In the genomic region with DNA sequence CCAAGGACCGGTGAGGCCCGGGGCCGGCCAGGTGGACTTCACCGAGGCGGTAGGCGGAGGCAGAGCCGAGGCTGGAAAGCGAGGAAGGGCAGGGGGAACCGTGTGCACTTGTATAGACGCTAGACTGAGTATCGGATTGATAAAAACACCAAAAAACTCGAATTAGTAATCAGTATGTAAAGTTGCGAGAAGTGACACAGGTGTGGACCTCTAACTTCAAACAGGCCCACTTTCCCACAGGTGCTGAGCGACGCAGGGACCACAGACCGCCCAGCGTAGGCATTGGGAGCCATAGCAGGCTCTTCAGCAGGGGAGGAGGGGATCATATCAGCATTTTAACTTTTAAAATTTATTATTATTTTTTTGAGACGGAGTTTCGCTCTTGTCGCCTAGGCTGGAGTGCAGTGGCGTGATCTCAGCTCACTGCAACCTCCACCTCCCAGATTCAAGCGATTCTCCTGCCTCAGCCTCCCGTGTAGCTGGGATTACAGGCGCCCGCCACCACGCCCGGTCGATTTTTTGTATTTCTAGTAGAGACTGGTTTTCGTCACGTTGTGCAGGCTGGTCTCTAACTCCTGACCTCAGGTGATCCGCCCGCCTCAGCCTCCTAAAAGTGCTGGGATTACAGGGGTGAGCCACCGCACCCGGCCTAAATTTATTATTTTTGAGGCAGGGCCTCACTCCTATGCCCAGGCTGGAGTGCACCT, we compare ENCODE assay signal across 8 cellular contexts. TPM values are rescaled to one million over a fixed set of nuclear protein-coding genes. Genes with fewer than 3 reads are reported as not detected.
DNase-seq lines count a peak whose midpoint lies in the region; ATAC-seq and TF ChIP-seq lines count a peak whose summit lies in the region.

No MANE protein-coding gene starts in this region.

- no peak for TF ChIP-seq POLR2A in suprapubic skin (IDR thresholded peaks at IDR 0.05)

- ATAC-seq in SK-N-SH treated with all-trans-retinoic acid at 6 μM for 48 hours (no peak), GM21529 (IDR thresholded peaks at IDR 0.05; ENCODE audit: unreplicated experiment) (no peak), HG02763 (IDR thresholded peaks at IDR 0.05; ENCODE audit: unreplicated experiment) (no peak)

- H3K27ac ChIP-seq in SK-N-SH (ENCODE audit: low read depth in 2 of 2, low read length in 1 of 2): peak overlapping the region; percentile 44 to 47; a peak in 2 of 4 replicates
- H3K27ac ChIP-seq in suprapubic skin: peak overlapping the region; percentile 84

- H3K27ac Mint-ChIP-seq in activated T-helper 1 cell treated with anti-CD3 and anti-CD28 coated beads, Interleukin-12 subunit alpha, Interleukin-12 subunit beta, Interleukin-2, Interleukin-4 antibody, amounts not matched to agents 30 ng/mL and 10 ng/mL and 1 ng/mL, durations not matched to agents 14 hours and 24 hours and 36 hours: peak overlapping the region; percentile 72
- peak overlapping the region; percentile 7 to 99 (median 56) for H3K27ac Mint-ChIP-seq in immature natural killer cell

- peaks cover 30% of the 10 kb centered on the region for H3K4me1 Mint-ChIP-seq in activated T-helper 1 cell treated with anti-CD3 and anti-CD28 coated beads, Interleukin-12 subunit alpha, Interleukin-12 subunit beta, Interleukin-2, Interleukin-4 antibody, amounts not matched to agents 30 ng/mL and 10 ng/mL and 1 ng/mL, durations not matched to agents 14 hours and 24 hours and 36 hours (ENCODE audit: low read depth)
- peaks cover 34 to 37% of the 10 kb centered on the region in 2 donors for H3K4me1 Mint-ChIP-seq in immature natural killer cell

- H3K9me2 ChIP-seq in SK-N-SH: no peaks in the 10 kb centered on the region

- no peaks in the 10 kb centered on the region for H3K9me3 Mint-ChIP-seq in activated T-helper 1 cell treated with anti-CD3 and anti-CD28 coated beads, Interleukin-12 subunit alpha, Interleukin-12 subunit beta, Interleukin-2, Interleukin-4 antibody, amounts not matched to agents 30 ng/mL and 10 ng/mL and 1 ng/mL, durations not matched to agents 14 hours and 24 hours and 36 hours
- no peaks in the 10 kb centered on the region for H3K9me3 Mint-ChIP-seq in immature natural killer cell

- H3K4me3 Mint-ChIP-seq in activated T-helper 1 cell treated with anti-CD3 and anti-CD28 coated beads, Interleukin-12 subunit alpha, Interleukin-12 subunit beta, Interleukin-2, Interleukin-4 antibody, amounts not matched to agents 30 ng/mL and 10 ng/mL and 1 ng/mL, durations not matched to agents 14 hours and 24 hours and 36 hours: peak overlapping the region; percentile 99
- peak overlapping the region; percentile 92 to 98 (median 95) for H3K4me3 Mint-ChIP-seq in immature natural killer cell

- no peaks in the 10 kb centered on the region for H3K9me3 ChIP-seq in SK-N-SH
- no peaks in the 10 kb centered on the region for H3K9me3 ChIP-seq in suprapubic skin

- intact Hi-C loops in activated T-helper 1 cell treated with anti-CD3 and anti-CD28 coated beads, Interleukin-12 subunit alpha, Interleukin-12 subunit beta, Interleukin-2, Interleukin-4 antibody, amounts not matched to agents 30 ng/mL and 10 ng/mL and 1 ng/mL, durations not matched to agents 14 hours and 24 hours and 36 hours (cut with micrococcal nuclease): no loop called here

- H3K4me1 ChIP-seq in SK-N-SH (ENCODE audit: control insufficient read depth in 1 of 2, insufficient read depth in 2 of 2, low read depth in 1 of 2, low read length in 1 of 2) (peaks cover 0 to 5% of the 10 kb centered on the region in 2 experiments; a peak in 2 of 4 replicates), suprapubic skin (peaks cover 47% of the 10 kb centered on the region)

- no peak for DNase-seq in SK-N-SH
- DNase-seq in activated T-helper 1 cell treated with anti-CD3 and anti-CD28 coated beads, Interleukin-12 subunit alpha, Interleukin-12 subunit beta, Interleukin-2, Interleukin-4 antibody, amounts not matched to agents 30 ng/mL and 10 ng/mL and 1 ng/mL, durations not matched to agents 14 hours and 24 hours and 36 hours (ENCODE audit: low spot score): no peak
- no peak for DNase-seq in immature natural killer cell
- DNase-seq in suprapubic skin (ENCODE audit: low spot score in 2 of 2): no peak
- no peak for DNase-seq in kidney glomerular epithelial cell (lab: John Stamatoyannopoulos, UW)

- POLR2A ChIA-PET in SK-N-SH (lab: Yijun Ruan, JAX): interaction anchor here (1.2 kb wide), 1 partner anchor 15 kb away, joined by 3 read pairs; no protein-coding TSS in a partner anchor

- H3K4me2 ChIP-seq in SK-N-SH: peak overlapping the region; percentile 86

- no peak for TF ChIP-seq RAD21 in SK-N-SH (IDR thresholded peaks at IDR 0.05; ENCODE audit: low read length)

- H3K36me3 ChIP-seq in SK-N-SH (replicated peaks in 1 of 2; ENCODE audit: control insufficient read depth in 1 of 2, insufficient read depth in 2 of 2, low read length in 1 of 2): peaks cover 2 to 3% of the 10 kb centered on the region in 2 experiments
- peaks cover 25% of the 10 kb centered on the region for H3K36me3 ChIP-seq in suprapubic skin

- CTCF ChIA-PET in SK-N-SH (lab: Yijun Ruan, JAX): interaction anchor here (0.8 to 1.2 kb wide), 2 partner anchors 63 to 218 kb away, joined by 3 read pairs; no protein-coding TSS in a partner anchor

- no peaks in the 10 kb centered on the region for H3F3A ChIP-seq in SK-N-SH (replicated peaks; ENCODE audit: insufficient read depth)

- H3K9ac ChIP-seq in SK-N-SH: peak overlapping the region; percentile 81

- TF ChIP-seq CTCF in SK-N-SH (IDR thresholded peaks at IDR 0.05) (no peak), suprapubic skin (IDR thresholded peaks at IDR 0.05) (no peak)

- no peaks in the 10 kb centered on the region for H3K27me3 Mint-ChIP-seq in activated T-helper 1 cell treated with anti-CD3 and anti-CD28 coated beads, Interleukin-12 subunit alpha, Interleukin-12 subunit beta, Interleukin-2, Interleukin-4 antibody, amounts not matched to agents 30 ng/mL and 10 ng/mL and 1 ng/mL, durations not matched to agents 14 hours and 24 hours and 36 hours (ENCODE audit: insufficient read depth)
- peaks cover 11 to 19% (median 15%) of the 10 kb centered on the region in 3 donors for H3K27me3 Mint-ChIP-seq in immature natural killer cell (ENCODE audit: low read depth in 3 of 3)

- H3K4me3 ChIP-seq in SK-N-SH (ENCODE audit: low read depth in 2 of 2, low read length in 1 of 2) (peak overlapping the region; percentile 71 to 75), suprapubic skin (peak overlapping the region; percentile 90)

- 48% methylated on average over 26 of the region's 34 CpGs for WGBS in SK-N-SH (ENCODE audit: low lambda C conversion rate)
- 41% methylated on average over 34 of the region's 34 CpGs for WGBS in suprapubic skin

- H3K36me3 Mint-ChIP-seq in activated T-helper 1 cell treated with anti-CD3 and anti-CD28 coated beads, Interleukin-12 subunit alpha, Interleukin-12 subunit beta, Interleukin-2, Interleukin-4 antibody, amounts not matched to agents 30 ng/mL and 10 ng/mL and 1 ng/mL, durations not matched to agents 14 hours and 24 hours and 36 hours (ENCODE audit: low read depth): peaks cover 8% of the 10 kb centered on the region
- peaks cover 0 to 3% (median 0%) of the 10 kb centered on the region in 3 donors for H3K36me3 Mint-ChIP-seq in immature natural killer cell

- H3K27me3 ChIP-seq in SK-N-SH (ENCODE audit: insufficient read depth) (no peaks in the 10 kb centered on the region), suprapubic skin (no peaks in the 10 kb centered on the region)

- peaks cover 47% of the 10 kb centered on the region for H3K79me2 ChIP-seq in SK-N-SH (ENCODE audit: insufficient read depth)

- TF ChIP-seq EP300 in SK-N-SH (IDR thresholded peaks at IDR 0.05; ENCODE audit: borderline replicate concordance in 1 of 2, low read depth in 1 of 2, low read length in 1 of 2) (no peak), suprapubic skin (IDR thresholded peaks at IDR 0.05) (no peak)

- peaks cover 7% of the 10 kb centered on the region; the same call in 1 of the 2 replicates for H4K20me1 ChIP-seq in SK-N-SH (ENCODE audit: insufficient read depth)

- 0 out of 2 replicates have a peak overlapping the region, but pooled peaks have one; percentile 17 for H2AFZ ChIP-seq in SK-N-SH (ENCODE audit: low read depth)

RNA-seq across cellular contexts. Expression of a gene that starts 0.6 kb away (rescaled TPM):
- polyA plus RNA-seq in SK-N-SH (2012; rRNA removed) (6.5 and 9.1 TPM in 2 replicates), immature natural killer cell (1 to 10 TPM; 2.2 to 6.5 (median 5.2) TPM)
- polyA plus RNA-seq in SK-N-SH (2012; cell fraction: cytosol; rRNA removed): 1.9 and 2.6 TPM in 2 replicates
- polyA plus RNA-seq in SK-N-SH (2012; cell fraction: nucleus; rRNA removed): 40.0 and 44.0 TPM in 2 replicates
- total RNA-seq in activated T-helper 1 cell treated with anti-CD3 and anti-CD28 coated beads, Interleukin-12 subunit alpha, Interleukin-12 subunit beta, Interleukin-2, Interleukin-4 antibody, amounts not matched to agents 30 ng/mL and 10 ng/mL and 1 ng/mL, durations not matched to agents 14 hours and 24 hours and 36 hours: 3.5 and 4.2 TPM in 2 replicates
- total RNA-seq in suprapubic skin: 10 to 100 TPM in 2 of 4 donors, 1 to 10 TPM in 2; 7.4 to 15.4 (median 12.0) TPM

RNA-seq across cellular contexts. Expression of a gene that starts 1.6 kb away (rescaled TPM):
- polyA plus RNA-seq in SK-N-SH (2012; rRNA removed) (386 and 534 TPM in 2 replicates), immature natural killer cell (100 to 1,000 TPM; 329 to 666 (median 378) TPM)
- 223 and 307 TPM in 2 replicates for polyA plus RNA-seq in SK-N-SH (2012; cell fraction: cytosol; rRNA removed)
- polyA plus RNA-seq in SK-N-SH (2012; cell fraction: nucleus; rRNA removed): 249 and 444 TPM in 2 replicates
- total RNA-seq in activated T-helper 1 cell treated with anti-CD3 and anti-CD28 coated beads, Interleukin-12 subunit alpha, Interleukin-12 subunit beta, Interleukin-2, Interleukin-4 antibody, amounts not matched to agents 30 ng/mL and 10 ng/mL and 1 ng/mL, durations not matched to agents 14 hours and 24 hours and 36 hours: 230 and 243 TPM in 2 replicates
- 100 to 1,000 TPM in 3 of 4 donors, 10 to 100 TPM in 1; 80.9 to 245 (median 174) TPM for total RNA-seq in suprapubic skin

RNA-seq across cellular contexts. Expression of a gene that starts 8.8 kb away (rescaled TPM):
- polyA plus RNA-seq in SK-N-SH (2012; rRNA removed): 13.4 and 17.3 TPM in 2 replicates
- polyA plus RNA-seq in SK-N-SH (2012; cell fraction: cytosol; rRNA removed): 2.8 and 4.4 TPM in 2 replicates
- 93.5 and 127 TPM in 2 replicates for polyA plus RNA-seq in SK-N-SH (2012; cell fraction: nucleus; rRNA removed)
- 3.4 and 3.6 TPM in 2 replicates for total RNA-seq in activated T-helper 1 cell treated with anti-CD3 and anti-CD28 coated beads, Interleukin-12 subunit alpha, Interleukin-12 subunit beta, Interleukin-2, Interleukin-4 antibody, amounts not matched to agents 30 ng/mL and 10 ng/mL and 1 ng/mL, durations not matched to agents 14 hours and 24 hours and 36 hours
- polyA plus RNA-seq in immature natural killer cell: 1 to 10 TPM in 2 of 3 donors, under 1 TPM in 1; 0.32 to 4.1 (median 2.2) TPM
- total RNA-seq in suprapubic skin: 10 to 100 TPM in 2 of 4 donors, 1 to 10 TPM in 2; 7.2 to 36.5 (median 10.0) TPM

RNA-seq across cellular contexts. Expression of a gene that starts 34.9 kb away (rescaled TPM):
- not detected in 2 replicates for polyA plus RNA-seq in SK-N-SH (2012; rRNA removed)
- not detected in 2 replicates for polyA plus RNA-seq in SK-N-SH (2012; cell fraction: cytosol; rRNA removed)
- not detected in 2 replicates for polyA plus RNA-seq in SK-N-SH (2012; cell fraction: nucleus; rRNA removed)
- not detected in 2 replicates for total RNA-seq in activated T-helper 1 cell treated with anti-CD3 and anti-CD28 coated beads, Interleukin-12 subunit alpha, Interleukin-12 subunit beta, Interleukin-2, Interleukin-4 antibody, amounts not matched to agents 30 ng/mL and 10 ng/mL and 1 ng/mL, durations not matched to agents 14 hours and 24 hours and 36 hours
- polyA plus RNA-seq in immature natural killer cell: not detected
- under 1 TPM in 1 of 4 donors, not detected in 3; 0.23 TPM for total RNA-seq in suprapubic skin

RNA-seq across cellular contexts. Expression of a gene that starts 54.0 kb away (rescaled TPM):
- polyA plus RNA-seq in SK-N-SH (2012; rRNA removed) (not detected in 2 replicates), immature natural killer cell (not detected)
- polyA plus RNA-seq in SK-N-SH (2012; cell fraction: cytosol; rRNA removed): not detected in 2 replicates
- polyA plus RNA-seq in SK-N-SH (2012; cell fraction: nucleus; rRNA removed): not detected in 2 replicates
- not detected in 2 replicates for total RNA-seq in activated T-helper 1 cell treated with anti-CD3 and anti-CD28 coated beads, Interleukin-12 subunit alpha, Interleukin-12 subunit beta, Interleukin-2, Interleukin-4 antibody, amounts not matched to agents 30 ng/mL and 10 ng/mL and 1 ng/mL, durations not matched to agents 14 hours and 24 hours and 36 hours
- total RNA-seq in suprapubic skin: 1 to 10 TPM in 3 of 4 donors, under 1 TPM in 1; 0.93 to 3.6 (median 1.4) TPM
